In the genomic region with DNA sequence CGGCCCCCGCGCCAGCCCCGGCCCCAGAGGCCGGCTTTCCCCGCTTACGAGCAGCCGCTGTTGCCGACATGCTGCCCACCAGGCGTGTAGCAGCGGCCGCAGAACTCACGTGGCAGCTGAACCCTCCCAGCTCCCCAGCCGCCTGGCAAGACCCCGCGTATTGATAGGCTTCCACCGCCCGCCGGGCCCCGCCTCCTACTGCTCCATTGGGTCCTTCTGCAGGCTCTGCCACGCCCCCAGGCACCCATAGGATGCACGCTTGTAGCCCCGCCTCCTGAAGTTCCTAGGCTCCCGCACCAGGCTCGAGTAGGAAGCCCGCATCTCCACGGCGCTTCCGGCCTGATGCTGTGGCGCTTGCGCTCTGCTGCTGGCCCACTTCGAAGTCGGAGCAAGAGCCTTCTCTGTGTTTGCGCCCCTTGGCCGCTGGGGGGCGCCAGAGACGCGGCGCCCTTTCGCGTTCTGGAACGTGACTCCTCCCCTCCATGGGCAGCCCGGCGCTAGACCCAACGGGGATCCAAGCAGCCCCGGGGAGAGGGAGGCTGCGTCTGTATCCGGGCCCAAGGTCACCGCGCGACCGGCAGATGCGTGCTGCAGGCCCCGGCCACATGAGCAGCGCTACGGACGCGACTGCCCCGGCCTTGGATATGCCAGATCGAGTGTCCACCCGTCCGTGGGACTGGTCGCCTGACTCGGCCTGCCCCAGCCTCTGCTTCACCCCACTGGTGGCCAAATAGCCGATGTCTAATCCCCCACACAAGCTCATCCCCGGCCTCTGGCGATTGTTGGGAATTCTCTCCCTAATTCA, we compare ENCODE assay signal across 8 cellular contexts.
DNase-seq lines count a peak whose midpoint lies in the region; ATAC-seq and TF ChIP-seq lines count a peak whose summit lies in the region.

A gene (plus strand): TSS at position 566 of the 805 bp plus-strand sequence. CDS start 993 bp downstream, outside the sequence.
A gene with protein sequence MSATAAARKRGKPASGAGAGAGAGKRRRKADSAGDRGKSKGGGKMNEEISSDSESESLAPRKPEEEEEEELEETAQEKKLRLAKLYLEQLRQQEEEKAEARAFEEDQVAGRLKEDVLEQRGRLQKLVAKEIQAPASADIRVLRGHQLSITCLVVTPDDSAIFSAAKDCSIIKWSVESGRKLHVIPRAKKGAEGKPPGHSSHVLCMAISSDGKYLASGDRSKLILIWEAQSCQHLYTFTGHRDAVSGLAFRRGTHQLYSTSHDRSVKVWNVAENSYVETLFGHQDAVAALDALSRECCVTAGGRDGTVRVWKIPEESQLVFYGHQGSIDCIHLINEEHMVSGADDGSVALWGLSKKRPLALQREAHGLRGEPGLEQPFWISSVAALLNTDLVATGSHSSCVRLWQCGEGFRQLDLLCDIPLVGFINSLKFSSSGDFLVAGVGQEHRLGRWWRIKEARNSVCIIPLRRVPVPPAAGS (minus strand): TSS at position 107 of the 805 bp plus-strand sequence. CDS start 37 bp downstream, at position 70.

- peak; percentile 92 for TF ChIP-seq CTCF in AG10803 (conservative IDR thresholded peaks at IDR 0.05; ENCODE audit: low read length)

- DNase-seq in AG10803 (ENCODE audit: low read depth) (peak; percentile 100), NCI-H446 (lab: John Stamatoyannopoulos, UW) (peak; percentile 90 to 98), cerebellar nuclear complex (lab: John Stamatoyannopoulos, UW) (peak; percentile 99 to 100), islet precursor cell (peak; percentile 100)
- DNase-seq in stimulated activated CD4-positive, alpha-beta T cell treated with anti-CD3 and anti-CD28 coated beads, Interleukin-15, amount 100 ng/mL, for 1 hour (ENCODE audit: low read depth in 1 of 2, low spot score in 1 of 2), result peak; percentile 98 to 99

- ATAC-seq in GM19023 (IDR thresholded peaks at IDR 0.05; ENCODE audit: unreplicated experiment) (peak; percentile 87), HG03342 (IDR thresholded peaks at IDR 0.05; ENCODE audit: unreplicated experiment) (peak; percentile 89)
- ATAC-seq in activated CD4-positive, CD25-positive, alpha-beta regulatory T cell treated with anti-CD3 and anti-CD28 coated beads, Interleukin-2, amount 50 U/mL, for 24 hours, result peak; percentile 91 to 92

- H3K4me3 ChIP-seq in AG10803 (ENCODE audit: low read length), result peak within 1 kb of the TSS; percentile 79

Comparison
In these comparisons a context has a peak if more than half of its experiments do, and no peak if none do; other contexts are left out.
1. Peak in every context shown above with its lines: DNase-seq, ATAC-seq and H3K4me3 ChIP-seq.